17 cellular contexts compared by ENCODE assay signal in genomic region chr12:30970559-30971202, GRCh38. TPM values are rescaled to one million over a fixed set of nuclear protein-coding genes. Genes with fewer than 3 reads are reported as not detected.
A peak's percentile ranks its signal among the peaks of the same experiment; 100 is the strongest.
DNase-seq lines count a peak whose midpoint lies in the region; TF ChIP-seq lines count a peak whose summit lies in the region.
"Had no signal": no experiment of that assay in that cellular context is flagged by ENCODE, and none has a peak within 500 bp of the region (broad histone marks: within the 10 kb centered on the region; RNA-seq: fewer than 3 reads in every experiment).

No MANE protein-coding gene starts in this region.

- H3K36me3 ChIP-seq in esophagus muscularis mucosa: no peaks in the 10 kb centered on the region

- WGBS in esophagus muscularis mucosa: 24% methylated on average over 7 of the region's 7 CpGs

- peaks cover 12 to 14% (median 13%) of the 10 kb centered on the region in 4 donors for H3K4me1 ChIP-seq in esophagus muscularis mucosa
- H3K4me1 ChIP-seq: body of pancreas, psoas muscle had no signal

- H3K4me3 ChIP-seq in foreskin fibroblast (ENCODE audit: low read depth in 1 of 2, low read length in 2 of 2) (no peak overlapping the region), esophagus muscularis mucosa (no peak overlapping the region)
- H3K4me3 ChIP-seq: body of pancreas, psoas muscle had no signal

- DNase-seq in COR-L47 (lab: John Stamatoyannopoulos, UW) (peak; percentile 30), NCI-H1105 treated with DMSO at 0.1 percent for 48 hours (lab: John Stamatoyannopoulos, UW) (peak; percentile 70), cerebellar cortex (ENCODE audit: low spot score) (peak; percentile 37), islet precursor cell (peak; percentile 89), foreskin fibroblast (no peak), esophagus muscularis mucosa (ENCODE audit: extremely low spot score) (no peak), NCI-H510A (lab: John Stamatoyannopoulos, UW) (no peak), posterior vena cava (ENCODE audit: low spot score) (no peak)
- DNase-seq: activated CD4-positive, alpha-beta T cell treated with anti-CD3 and anti-CD28 coated beads, Interleukin-2, amount 10 ng/mL, durations not matched to agents 7 days and 5 days; activated effector memory CD4-positive, alpha-beta T cell treated with anti-CD3 and anti-CD28 coated beads, Interleukin-2, amount 50 U/mL, for 16 hours; body of pancreas; EL; NCI-H2107; stimulated activated CD4-positive, alpha-beta T cell treated with anti-CD3 and anti-CD28 coated beads, Interleukin-4, amount 100 ng/mL, for 24 hours; stimulated activated naive B cell treated with anti-CD40 and anti-IgM and Interleukin-4, amounts not matched to agents 10 μg/mL and 1 μg/mL and 100 μg/mL, for 72 hours; T-helper 17 cell had no signal

- no peak overlapping the region for H3K27ac ChIP-seq in esophagus muscularis mucosa (replicated peaks in 1 of 4)
- H3K27ac ChIP-seq: body of pancreas, psoas muscle had no signal

- no peak for TF ChIP-seq CTCF in foreskin fibroblast (IDR thresholded peaks at IDR 0.05; ENCODE audit: low read depth, low read length)
- no peak for TF ChIP-seq CTCF in esophagus muscularis mucosa (IDR thresholded peaks at IDR 0.05)

- no peak for TF ChIP-seq EP300 in esophagus muscularis mucosa (IDR thresholded peaks at IDR 0.05)

- intact Hi-C loops in esophagus muscularis mucosa (cut with DNase I) (no loop called here), posterior vena cava (cut with DNase I) (no loop called here)

- peaks cover 0 to 30% (median 0%) of the 10 kb centered on the region in 4 donors for H3K27me3 ChIP-seq in esophagus muscularis mucosa
- H3K27me3 ChIP-seq: body of pancreas had no signal

- H3K9me3 ChIP-seq in esophagus muscularis mucosa: no peaks in the 10 kb centered on the region
- H3K9me3 ChIP-seq: body of pancreas, psoas muscle had no signal

- no peak for TF ChIP-seq POLR2A in esophagus muscularis mucosa (IDR thresholded peaks at IDR 0.05; ENCODE audit: low read depth)

RNA-seq across cellular contexts. Expression of gene TSPAN11, which starts 44.1 kb away (rescaled TPM):
- total RNA-seq in esophagus muscularis mucosa (10 to 100 TPM in 2 of 4 donors, 1 to 10 TPM in 2; 5.8 to 20.9 (median 12.7) TPM), posterior vena cava (1 to 10 TPM; 2.7 to 3.6 TPM)
- total RNA-seq: activated CD4-positive, alpha-beta T cell treated with anti-CD3 and anti-CD28 coated beads, Interleukin-2, amount 10 ng/mL, durations not matched to agents 7 days and 5 days; T-helper 17 cell had no signal

Comparison
In these comparisons a context has a peak if more than half of its experiments do, and no peak if none do; other contexts are left out.
1. DNase-seq: peak in COR-L47 (single experiment), NCI-H1105 treated with DMSO at 0.1 percent for 48 hours (single experiment), cerebellar cortex (single experiment) and islet precursor cell (single experiment); none in foreskin fibroblast (0 of 2), esophagus muscularis mucosa (single experiment), NCI-H510A (single experiment) and posterior vena cava (single experiment).